1 cellular context compared by ENCODE assay signal in the genomic region with DNA sequence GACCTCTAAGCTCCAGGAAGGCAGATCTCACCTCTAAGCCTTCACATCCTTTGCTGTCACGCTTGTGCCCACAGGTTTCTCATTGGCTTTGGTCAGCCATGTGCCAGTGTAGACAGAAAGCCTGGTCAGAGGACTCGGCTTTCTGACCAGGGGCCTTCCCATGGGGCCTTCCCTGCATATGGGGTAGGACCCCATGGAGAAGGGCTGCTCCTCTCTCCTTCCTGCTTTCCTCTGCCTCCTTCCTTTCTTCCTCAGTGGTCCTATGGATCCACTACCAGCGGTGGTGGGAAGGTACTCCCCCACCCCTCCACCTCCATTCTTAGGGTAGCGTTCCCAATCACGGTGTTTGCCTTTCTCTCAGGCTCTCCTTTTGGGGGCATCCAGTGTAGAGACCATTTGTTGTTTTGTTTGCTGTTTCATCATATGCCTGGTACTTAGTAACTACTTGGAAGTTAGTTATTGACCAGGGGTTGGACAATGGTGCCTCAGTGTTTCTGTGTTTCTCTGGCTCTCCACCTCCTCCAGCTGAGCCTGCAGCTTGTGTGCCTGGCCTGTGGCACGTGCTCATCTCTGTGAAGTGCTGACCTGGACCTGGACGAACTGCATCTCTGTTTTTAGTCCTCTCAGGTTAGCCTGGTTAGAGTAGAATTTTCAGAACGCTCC.
TF ChIP-seq lines count a peak whose summit lies in the region.

No MANE protein-coding gene starts in this region.

TF ChIP-seq in HepG2, 621 proteins besides CTCF, POLR2A, EP300 and RAD21 (continued from another document and continues in another):
- peak; percentile 52; the same call in 1 of the 2 replicates for TF ChIP-seq MYC (CRISPR knock-in tag; IDR thresholded peaks at IDR 0.05; ENCODE audit: borderline replicate concordance)
- no peak for TF ChIP-seq ZNF256 (CRISPR knock-in tag; conservative IDR thresholded peaks at IDR 0.05)
- peak; percentile 75; the same call in 1 of the 2 replicates for TF ChIP-seq ZNF556 (CRISPR knock-in tag; IDR thresholded peaks at IDR 0.05; ENCODE audit: borderline replicate concordance)
- TF ChIP-seq TCF7 (IDR thresholded peaks at IDR 0.05; ENCODE audit: low read depth), result peak; percentile 34
- TF ChIP-seq FLYWCH1 (CRISPR knock-in tag; IDR thresholded peaks at IDR 0.05), result no peak
- peak; percentile 45; the same call in 1 of the 2 replicates for TF ChIP-seq NCOA2 (CRISPR knock-in tag; IDR thresholded peaks at IDR 0.05)
- TF ChIP-seq TRIM24 (CRISPR knock-in tag; IDR thresholded peaks at IDR 0.05), result no peak
- TF ChIP-seq ZNF260 (CRISPR knock-in tag; IDR thresholded peaks at IDR 0.05; ENCODE audit: borderline replicate concordance, low read depth), result no peak
- 0 out of 2 replicates have a peak, but pooled peaks have one; percentile 24 for TF ChIP-seq NFKBIZ (CRISPR knock-in tag; IDR thresholded peaks at IDR 0.05)
- 0 out of 2 replicates have a peak, but pooled peaks have one; percentile 28 for TF ChIP-seq KDM1A (CRISPR knock-in tag; IDR thresholded peaks at IDR 0.05)
- no peak for TF ChIP-seq SNRNP70 (IDR thresholded peaks at IDR 0.05; ENCODE audit: low read depth, low read length)
- TF ChIP-seq, protein P1, sequence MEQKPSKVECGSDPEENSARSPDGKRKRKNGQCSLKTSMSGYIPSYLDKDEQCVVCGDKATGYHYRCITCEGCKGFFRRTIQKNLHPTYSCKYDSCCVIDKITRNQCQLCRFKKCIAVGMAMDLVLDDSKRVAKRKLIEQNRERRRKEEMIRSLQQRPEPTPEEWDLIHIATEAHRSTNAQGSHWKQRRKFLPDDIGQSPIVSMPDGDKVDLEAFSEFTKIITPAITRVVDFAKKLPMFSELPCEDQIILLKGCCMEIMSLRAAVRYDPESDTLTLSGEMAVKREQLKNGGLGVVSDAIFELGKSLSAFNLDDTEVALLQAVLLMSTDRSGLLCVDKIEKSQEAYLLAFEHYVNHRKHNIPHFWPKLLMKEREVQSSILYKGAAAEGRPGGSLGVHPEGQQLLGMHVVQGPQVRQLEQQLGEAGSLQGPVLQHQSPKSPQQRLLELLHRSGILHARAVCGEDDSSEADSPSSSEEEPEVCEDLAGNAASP (CRISPR knock-in tag; IDR thresholded peaks at IDR 0.05; ENCODE audit: borderline replicate concordance), result 0 out of 2 replicates have a peak, but pooled peaks have one; percentile 29
- TF ChIP-seq ZFP41 (CRISPR knock-in tag; IDR thresholded peaks at IDR 0.05; ENCODE audit: borderline replicate concordance), result no peak
- TF ChIP-seq, protein P2, sequence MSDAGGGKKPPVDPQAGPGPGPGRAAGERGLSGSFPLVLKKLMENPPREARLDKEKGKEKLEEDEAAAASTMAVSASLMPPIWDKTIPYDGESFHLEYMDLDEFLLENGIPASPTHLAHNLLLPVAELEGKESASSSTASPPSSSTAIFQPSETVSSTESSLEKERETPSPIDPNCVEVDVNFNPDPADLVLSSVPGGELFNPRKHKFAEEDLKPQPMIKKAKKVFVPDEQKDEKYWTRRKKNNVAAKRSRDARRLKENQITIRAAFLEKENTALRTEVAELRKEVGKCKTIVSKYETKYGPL (CRISPR knock-in tag; IDR thresholded peaks at IDR 0.05), result no peak
- 0 out of 2 replicates have a peak, but pooled peaks have one; percentile 49 for TF ChIP-seq MXD4 (CRISPR knock-in tag; IDR thresholded peaks at IDR 0.05)
- TF ChIP-seq ZNF790 (CRISPR knock-in tag; IDR thresholded peaks at IDR 0.05; ENCODE audit: borderline replicate concordance), result no peak
- no peak for TF ChIP-seq ZNF777 (CRISPR knock-in tag; IDR thresholded peaks at IDR 0.05)
- TF ChIP-seq, protein P3, sequence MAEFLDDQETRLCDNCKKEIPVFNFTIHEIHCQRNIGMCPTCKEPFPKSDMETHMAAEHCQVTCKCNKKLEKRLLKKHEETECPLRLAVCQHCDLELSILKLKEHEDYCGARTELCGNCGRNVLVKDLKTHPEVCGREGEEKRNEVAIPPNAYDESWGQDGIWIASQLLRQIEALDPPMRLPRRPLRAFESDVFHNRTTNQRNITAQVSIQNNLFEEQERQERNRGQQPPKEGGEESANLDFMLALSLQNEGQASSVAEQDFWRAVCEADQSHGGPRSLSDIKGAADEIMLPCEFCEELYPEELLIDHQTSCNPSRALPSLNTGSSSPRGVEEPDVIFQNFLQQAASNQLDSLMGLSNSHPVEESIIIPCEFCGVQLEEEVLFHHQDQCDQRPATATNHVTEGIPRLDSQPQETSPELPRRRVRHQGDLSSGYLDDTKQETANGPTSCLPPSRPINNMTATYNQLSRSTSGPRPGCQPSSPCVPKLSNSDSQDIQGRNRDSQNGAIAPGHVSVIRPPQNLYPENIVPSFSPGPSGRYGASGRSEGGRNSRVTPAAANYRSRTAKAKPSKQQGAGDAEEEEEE (CRISPR knock-in tag; IDR thresholded peaks at IDR 0.05; ENCODE audit: borderline replicate concordance), result no peak
- no peak for TF ChIP-seq POLR2G (IDR thresholded peaks at IDR 0.05; ENCODE audit: low read depth, low read length)
- TF ChIP-seq AGO2 (optimal IDR thresholded peaks at IDR 0.05; ENCODE audit: low read depth, low read length), result no peak
- TF ChIP-seq CHD2 (IDR thresholded peaks at IDR 0.05; ENCODE audit: low read depth, low read length), result no peak
- TF ChIP-seq FOXA3 (CRISPR knock-in tag; IDR thresholded peaks at IDR 0.05), result peak; percentile 63
- TF ChIP-seq, protein P4, sequence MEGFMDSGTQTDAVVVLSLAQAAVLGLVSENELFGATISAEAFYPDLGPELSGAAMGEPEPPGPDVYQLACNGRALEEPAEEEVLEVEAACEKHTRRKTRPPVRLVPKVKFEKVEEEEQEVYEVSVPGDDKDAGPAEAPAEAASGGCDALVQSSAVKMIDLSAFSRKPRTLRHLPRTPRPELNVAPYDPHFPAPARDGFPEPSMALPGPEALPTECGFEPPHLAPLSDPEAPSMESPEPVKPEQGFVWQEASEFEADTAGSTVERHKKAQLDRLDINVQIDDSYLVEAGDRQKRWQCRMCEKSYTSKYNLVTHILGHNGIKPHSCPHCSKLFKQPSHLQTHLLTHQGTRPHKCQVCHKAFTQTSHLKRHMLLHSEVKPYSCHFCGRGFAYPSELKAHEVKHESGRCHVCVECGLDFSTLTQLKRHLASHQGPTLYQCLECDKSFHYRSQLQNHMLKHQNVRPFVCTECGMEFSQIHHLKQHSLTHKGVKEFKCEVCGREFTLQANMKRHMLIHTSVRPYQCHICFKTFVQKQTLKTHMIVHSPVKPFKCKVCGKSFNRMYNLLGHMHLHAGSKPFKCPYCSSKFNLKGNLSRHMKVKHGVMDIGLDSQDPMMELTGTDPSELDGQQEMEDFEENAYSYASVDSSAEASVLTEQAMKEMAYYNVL (CRISPR knock-in tag; IDR thresholded peaks at IDR 0.05; ENCODE audit: borderline replicate concordance), result peak; percentile 59; the same call in 1 of the 2 replicates
- no peak for TF ChIP-seq RARG (CRISPR knock-in tag; IDR thresholded peaks at IDR 0.05; ENCODE audit: low read depth)
- TF ChIP-seq ZC3H13 (CRISPR knock-in tag; IDR thresholded peaks at IDR 0.05), result 0 out of 2 replicates have a peak, but pooled peaks have one; percentile 41
- TF ChIP-seq, protein P5, sequence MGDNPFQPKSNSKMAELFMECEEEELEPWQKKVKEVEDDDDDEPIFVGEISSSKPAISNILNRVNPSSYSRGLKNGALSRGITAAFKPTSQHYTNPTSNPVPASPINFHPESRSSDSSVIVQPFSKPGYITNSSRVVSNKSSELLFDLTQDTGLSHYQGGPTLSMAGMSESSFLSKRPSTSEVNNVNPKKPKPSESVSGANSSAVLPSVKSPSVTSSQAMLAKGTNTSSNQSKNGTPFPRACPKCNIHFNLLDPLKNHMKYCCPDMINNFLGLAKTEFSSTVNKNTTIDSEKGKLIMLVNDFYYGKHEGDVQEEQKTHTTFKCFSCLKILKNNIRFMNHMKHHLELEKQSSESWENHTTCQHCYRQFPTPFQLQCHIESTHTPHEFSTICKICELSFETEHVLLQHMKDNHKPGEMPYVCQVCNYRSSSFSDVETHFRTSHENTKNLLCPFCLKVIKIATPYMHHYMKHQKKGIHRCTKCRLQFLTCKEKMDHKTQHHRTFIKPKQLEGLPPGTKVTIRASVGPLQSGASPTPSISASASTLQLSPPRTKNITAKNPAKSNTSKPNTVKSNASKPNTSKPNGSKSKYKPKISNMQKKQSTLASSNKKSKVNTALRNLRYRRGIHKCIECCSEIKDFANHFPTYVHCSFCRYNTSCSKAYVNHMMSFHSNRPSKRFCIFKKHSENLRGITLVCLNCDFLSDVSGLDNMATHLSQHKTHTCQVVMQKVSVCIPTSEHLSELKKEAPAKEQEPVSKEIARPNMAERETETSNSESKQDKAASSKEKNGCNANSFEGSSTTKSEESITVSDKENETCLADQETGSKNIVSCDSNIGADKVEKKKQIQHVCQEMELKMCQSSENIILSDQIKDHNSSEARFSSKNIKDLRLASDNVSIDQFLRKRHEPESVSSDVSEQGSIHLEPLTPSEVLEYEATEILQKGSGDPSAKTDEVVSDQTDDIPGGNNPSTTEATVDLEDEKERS (CRISPR knock-in tag; IDR thresholded peaks at IDR 0.05), result no peak
- TF ChIP-seq, protein P6, sequence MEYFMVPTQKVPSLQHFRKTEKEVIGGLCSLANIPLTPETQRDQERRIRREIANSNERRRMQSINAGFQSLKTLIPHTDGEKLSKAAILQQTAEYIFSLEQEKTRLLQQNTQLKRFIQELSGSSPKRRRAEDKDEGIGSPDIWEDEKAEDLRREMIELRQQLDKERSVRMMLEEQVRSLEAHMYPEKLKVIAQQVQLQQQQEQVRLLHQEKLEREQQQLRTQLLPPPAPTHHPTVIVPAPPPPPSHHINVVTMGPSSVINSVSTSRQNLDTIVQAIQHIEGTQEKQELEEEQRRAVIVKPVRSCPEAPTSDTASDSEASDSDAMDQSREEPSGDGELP (IDR thresholded peaks at IDR 0.05; ENCODE audit: borderline replicate concordance, low read depth), result peak; percentile 91
- TF ChIP-seq FOXC1 (CRISPR knock-in tag; IDR thresholded peaks at IDR 0.05; ENCODE audit: borderline replicate concordance), result no peak
- TF ChIP-seq, protein P7, sequence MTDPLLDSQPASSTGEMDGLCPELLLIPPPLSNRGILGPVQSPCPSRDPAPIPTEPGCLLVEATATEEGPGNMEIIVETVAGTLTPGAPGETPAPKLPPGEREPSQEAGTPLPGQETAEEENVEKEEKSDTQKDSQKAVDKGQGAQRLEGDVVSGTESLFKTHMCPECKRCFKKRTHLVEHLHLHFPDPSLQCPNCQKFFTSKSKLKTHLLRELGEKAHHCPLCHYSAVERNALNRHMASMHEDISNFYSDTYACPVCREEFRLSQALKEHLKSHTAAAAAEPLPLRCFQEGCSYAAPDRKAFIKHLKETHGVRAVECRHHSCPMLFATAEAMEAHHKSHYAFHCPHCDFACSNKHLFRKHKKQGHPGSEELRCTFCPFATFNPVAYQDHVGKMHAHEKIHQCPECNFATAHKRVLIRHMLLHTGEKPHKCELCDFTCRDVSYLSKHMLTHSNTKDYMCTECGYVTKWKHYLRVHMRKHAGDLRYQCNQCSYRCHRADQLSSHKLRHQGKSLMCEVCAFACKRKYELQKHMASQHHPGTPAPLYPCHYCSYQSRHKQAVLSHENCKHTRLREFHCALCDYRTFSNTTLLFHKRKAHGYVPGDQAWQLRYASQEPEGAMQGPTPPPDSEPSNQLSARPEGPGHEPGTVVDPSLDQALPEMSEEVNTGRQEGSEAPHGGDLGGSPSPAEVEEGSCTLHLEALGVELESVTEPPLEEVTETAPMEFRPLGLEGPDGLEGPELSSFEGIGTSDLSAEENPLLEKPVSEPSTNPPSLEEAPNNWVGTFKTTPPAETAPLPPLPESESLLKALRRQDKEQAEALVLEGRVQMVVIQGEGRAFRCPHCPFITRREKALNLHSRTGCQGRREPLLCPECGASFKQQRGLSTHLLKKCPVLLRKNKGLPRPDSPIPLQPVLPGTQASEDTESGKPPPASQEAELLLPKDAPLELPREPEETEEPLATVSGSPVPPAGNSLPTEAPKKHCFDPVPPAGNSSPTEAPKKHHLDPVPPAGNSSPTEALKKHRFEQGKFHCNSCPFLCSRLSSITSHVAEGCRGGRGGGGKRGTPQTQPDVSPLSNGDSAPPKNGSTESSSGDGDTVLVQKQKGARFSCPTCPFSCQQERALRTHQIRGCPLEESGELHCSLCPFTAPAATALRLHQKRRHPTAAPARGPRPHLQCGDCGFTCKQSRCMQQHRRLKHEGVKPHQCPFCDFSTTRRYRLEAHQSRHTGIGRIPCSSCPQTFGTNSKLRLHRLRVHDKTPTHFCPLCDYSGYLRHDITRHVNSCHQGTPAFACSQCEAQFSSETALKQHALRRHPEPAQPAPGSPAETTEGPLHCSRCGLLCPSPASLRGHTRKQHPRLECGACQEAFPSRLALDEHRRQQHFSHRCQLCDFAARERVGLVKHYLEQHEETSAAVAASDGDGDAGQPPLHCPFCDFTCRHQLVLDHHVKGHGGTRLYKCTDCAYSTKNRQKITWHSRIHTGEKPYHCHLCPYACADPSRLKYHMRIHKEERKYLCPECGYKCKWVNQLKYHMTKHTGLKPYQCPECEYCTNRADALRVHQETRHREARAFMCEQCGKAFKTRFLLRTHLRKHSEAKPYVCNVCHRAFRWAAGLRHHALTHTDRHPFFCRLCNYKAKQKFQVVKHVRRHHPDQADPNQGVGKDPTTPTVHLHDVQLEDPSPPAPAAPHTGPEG (CRISPR knock-in tag; IDR thresholded peaks at IDR 0.05), result no peak
- TF ChIP-seq, protein P8, sequence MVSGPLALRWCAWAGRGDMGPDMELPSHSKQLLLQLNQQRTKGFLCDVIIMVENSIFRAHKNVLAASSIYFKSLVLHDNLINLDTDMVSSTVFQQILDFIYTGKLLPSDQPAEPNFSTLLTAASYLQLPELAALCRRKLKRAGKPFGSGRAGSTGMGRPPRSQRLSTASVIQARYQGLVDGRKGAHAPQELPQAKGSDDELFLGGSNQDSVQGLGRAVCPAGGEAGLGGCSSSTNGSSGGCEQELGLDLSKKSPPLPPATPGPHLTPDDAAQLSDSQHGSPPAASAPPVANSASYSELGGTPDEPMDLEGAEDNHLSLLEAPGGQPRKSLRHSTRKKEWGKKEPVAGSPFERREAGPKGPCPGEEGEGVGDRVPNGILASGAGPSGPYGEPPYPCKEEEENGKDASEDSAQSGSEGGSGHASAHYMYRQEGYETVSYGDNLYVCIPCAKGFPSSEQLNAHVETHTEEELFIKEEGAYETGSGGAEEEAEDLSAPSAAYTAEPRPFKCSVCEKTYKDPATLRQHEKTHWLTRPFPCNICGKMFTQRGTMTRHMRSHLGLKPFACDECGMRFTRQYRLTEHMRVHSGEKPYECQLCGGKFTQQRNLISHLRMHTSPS (CRISPR knock-in tag; IDR thresholded peaks at IDR 0.05; ENCODE audit: low read depth), result no peak
- TF ChIP-seq HNF4G (IDR thresholded peaks at IDR 0.05; ENCODE audit: borderline replicate concordance, low read depth, low read length), result no peak
- 0 out of 2 replicates have a peak, but pooled peaks have one; percentile 16 for TF ChIP-seq HNF4G (CRISPR knock-in tag; IDR thresholded peaks at IDR 0.05; ENCODE audit: borderline replicate concordance, low read depth)
- TF ChIP-seq, protein P9, sequence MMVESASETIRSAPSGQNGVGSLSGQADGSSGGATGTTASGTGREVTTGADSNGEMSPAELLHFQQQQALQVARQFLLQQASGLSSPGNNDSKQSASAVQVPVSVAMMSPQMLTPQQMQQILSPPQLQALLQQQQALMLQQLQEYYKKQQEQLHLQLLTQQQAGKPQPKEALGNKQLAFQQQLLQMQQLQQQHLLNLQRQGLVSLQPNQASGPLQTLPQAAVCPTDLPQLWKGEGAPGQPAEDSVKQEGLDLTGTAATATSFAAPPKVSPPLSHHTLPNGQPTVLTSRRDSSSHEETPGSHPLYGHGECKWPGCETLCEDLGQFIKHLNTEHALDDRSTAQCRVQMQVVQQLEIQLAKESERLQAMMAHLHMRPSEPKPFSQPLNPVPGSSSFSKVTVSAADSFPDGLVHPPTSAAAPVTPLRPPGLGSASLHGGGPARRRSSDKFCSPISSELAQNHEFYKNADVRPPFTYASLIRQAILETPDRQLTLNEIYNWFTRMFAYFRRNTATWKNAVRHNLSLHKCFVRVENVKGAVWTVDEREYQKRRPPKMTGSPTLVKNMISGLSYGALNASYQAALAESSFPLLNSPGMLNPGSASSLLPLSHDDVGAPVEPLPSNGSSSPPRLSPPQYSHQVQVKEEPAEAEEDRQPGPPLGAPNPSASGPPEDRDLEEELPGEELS (CRISPR knock-in tag; IDR thresholded peaks at IDR 0.05), result peak; percentile 90
- TF ChIP-seq FOXA1 (IDR thresholded peaks at IDR 0.05), result no peak
- TF ChIP-seq FOXA1 (CRISPR knock-in tag; IDR thresholded peaks at IDR 0.05), result peak; percentile 25; the same call in 1 of the 2 replicates
